Comparison of ENCODE assay signal across 10 cellular contexts in the genomic region with DNA sequence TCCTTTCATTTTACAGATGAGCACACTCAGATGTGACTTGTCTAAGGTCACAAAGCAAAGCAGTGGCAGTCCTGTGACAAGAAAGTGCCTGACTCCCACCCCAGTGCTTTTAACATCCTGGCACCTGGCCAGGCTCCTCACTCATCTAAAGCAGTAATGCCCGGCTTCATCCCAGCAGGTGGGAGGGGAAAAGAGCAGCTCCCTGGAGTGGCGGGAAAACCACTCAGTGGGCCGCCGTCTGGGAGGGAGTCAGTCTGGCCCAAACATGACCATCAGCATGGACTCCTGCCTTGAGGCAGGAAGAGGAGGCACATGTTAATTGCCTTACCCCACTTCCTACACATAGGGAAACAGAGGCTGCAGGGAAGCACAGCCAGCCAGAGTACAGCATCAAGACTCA. TPM values are rescaled to one million over a fixed set of nuclear protein-coding genes. Genes with fewer than 3 reads are reported as not detected.
A peak's percentile ranks its signal among the peaks of the same experiment; 100 is the strongest.
DNase-seq lines count a peak whose midpoint lies in the region; ATAC-seq and TF ChIP-seq lines count a peak whose summit lies in the region.
"Had no signal": no experiment of that assay in that cellular context is flagged by ENCODE, and none has a peak within 500 bp of the region (broad histone marks: within the 10 kb centered on the region; RNA-seq: fewer than 3 reads in every experiment).

No MANE protein-coding gene starts in this region.

- DNase-seq in A673 (ENCODE audit: low spot score) = peak; percentile 61
- DNase-seq in NCI-H524 treated with DMSO at 0.1 percent for 48 hours (lab: John Stamatoyannopoulos, UW) = peak; percentile 35
- no peak for DNase-seq in fibroblast of lung (ENCODE audit: low read depth in 2 of 2)
- no peak for DNase-seq in hepatic stellate cell (ENCODE audit: low spot score)
- no peak for DNase-seq in CD8-positive, alpha-beta memory T cell
- DNase-seq in activated T-cell treated with anti-CD3 and anti-CD28 coated beads, Interleukin-2, amount 50 U/mL, for 24 hours = no peak
- DNase-seq in stimulated activated naive CD8-positive, alpha-beta T cell treated with anti-CD3 and anti-CD28 coated beads, Interleukin-15, Interleukin-2, amounts not matched to agents 100 U/mL and 50 U/mL, for 24 hours = no peak
- DNase-seq: activated CD4-positive, CD25-positive, alpha-beta regulatory T cell treated with anti-CD3 and anti-CD28 coated beads, Interleukin-2, amount 50 U/mL, for 72 hours; CD4-positive, alpha-beta T cell had no signal

- no peak overlapping the region for H3K4me3 Mint-ChIP-seq in CD8-positive, alpha-beta memory T cell
- H3K4me3 Mint-ChIP-seq in activated T-cell treated with anti-CD3 and anti-CD28 coated beads, Interleukin-2, amount 50 U/mL, for 24 hours = no peak overlapping the region

- no peaks in the 10 kb centered on the region for H3K36me3 Mint-ChIP-seq in CD8-positive, alpha-beta memory T cell
- H3K36me3 Mint-ChIP-seq in activated T-cell treated with anti-CD3 and anti-CD28 coated beads, Interleukin-2, amount 50 U/mL, for 24 hours (ENCODE audit: low read depth) = no peaks in the 10 kb centered on the region

- no peak overlapping the region for H3K27ac Mint-ChIP-seq in CD8-positive, alpha-beta memory T cell
- H3K27ac Mint-ChIP-seq in activated T-cell treated with anti-CD3 and anti-CD28 coated beads, Interleukin-2, amount 50 U/mL, for 24 hours = no peak overlapping the region
- H3K27ac Mint-ChIP-seq: CD4-positive, alpha-beta T cell had no signal

- intact Hi-C loops in A673 (cut with micrococcal nuclease; ENCODE audit: unreplicated experiment) = no loop called here

- peaks cover 64% of the 10 kb centered on the region for H3K79me2 ChIP-seq in fibroblast of lung (ENCODE audit: control insufficient read depth, insufficient read depth, low read length)

- H3K27me3 Mint-ChIP-seq in CD8-positive, alpha-beta memory T cell = peaks cover 42 to 52% of the 10 kb centered on the region in 2 donors
- H3K27me3 Mint-ChIP-seq in activated T-cell treated with anti-CD3 and anti-CD28 coated beads, Interleukin-2, amount 50 U/mL, for 24 hours = peaks cover 56% of the 10 kb centered on the region

- H3K4me2 ChIP-seq in fibroblast of lung (ENCODE audit: extremely low read depth, insufficient read depth, low read length) = peak overlapping the region; percentile 91

- POLR2A ChIA-PET in A673 (lab: Charles Lee; ENCODE audit: low non-redundant PET) = interaction anchor here (0.6 kb wide), 1 partner anchor 31 kb away, joined by 3 read pairs; no protein-coding TSS in a partner anchor
- POLR2A ChIA-PET in HEK293 (lab: Yijun Ruan, JAX) = interaction anchor here (1.0 to 2.1 kb wide), 6 partner anchors 9 to 108 kb away, joined by 3 to 18 read pairs (median 4); a partner anchor contains a TSS
- POLR2A ChIA-PET in CD8-positive, alpha-beta memory T cell (lab: Charles Lee) = no interaction called here

- no peak overlapping the region for H3K27ac ChIP-seq in A673 (ENCODE audit: low read depth, low read length, poor library complexity, severe bottlenecking)
- peak overlapping the region; percentile 96 for H3K27ac ChIP-seq in HEK293 (ENCODE audit: extremely low read depth, low read depth, low read length)
- H3K27ac ChIP-seq in fibroblast of lung (ENCODE audit: insufficient read depth, low read length) = no peak overlapping the region
- no peak overlapping the region for H3K27ac ChIP-seq in CD8-positive, alpha-beta memory T cell (ENCODE audit: low read depth, low read length)

- no peaks in the 10 kb centered on the region for H3K9me3 Mint-ChIP-seq in CD8-positive, alpha-beta memory T cell
- no peaks in the 10 kb centered on the region for H3K9me3 Mint-ChIP-seq in activated T-cell treated with anti-CD3 and anti-CD28 coated beads, Interleukin-2, amount 50 U/mL, for 24 hours
- H3K9me3 Mint-ChIP-seq: CD4-positive, alpha-beta T cell had no signal

- H4K20me1 ChIP-seq in fibroblast of lung (ENCODE audit: control insufficient read depth, extremely low read depth, insufficient read depth, low read length) = no peaks in the 10 kb centered on the region

- TF ChIP-seq CTCF in A673 (conservative IDR thresholded peaks at IDR 0.05; ENCODE audit: low read depth, low read length) = no peak
- TF ChIP-seq CTCF in HEK293 (tag by site-specific recombination; IDR thresholded peaks at IDR 0.05) = no peak
- TF ChIP-seq CTCF in fibroblast of lung (conservative IDR thresholded peaks at IDR 0.05 in 1 of 2, IDR thresholded peaks at IDR 0.05 in 1 of 2; ENCODE audit: low read depth in 1 of 2, low read length in 2 of 2) = no peak

- H3K4me1 Mint-ChIP-seq in CD8-positive, alpha-beta memory T cell = peaks cover 19 to 33% (median 20%) of the 10 kb centered on the region in 3 donors
- peaks cover 26% of the 10 kb centered on the region for H3K4me1 Mint-ChIP-seq in activated T-cell treated with anti-CD3 and anti-CD28 coated beads, Interleukin-2, amount 50 U/mL, for 24 hours (ENCODE audit: low read depth)

- CTCF ChIA-PET in A673 (lab: Charles Lee) = no interaction called here
- CTCF ChIA-PET in HEK293 (lab: Yijun Ruan, JAX) = interaction anchor here (0.5 to 4.6 kb wide), 4 partner anchors 10 to 502 kb away, joined by 3 to 47 read pairs (median 6); no protein-coding TSS in a partner anchor
- CTCF ChIA-PET in CD8-positive, alpha-beta memory T cell (lab: Charles Lee) = interaction anchor here (5.3 kb wide), 1 partner anchor 10 kb away, joined by 23 read pairs; no protein-coding TSS in a partner anchor

- no peaks in the 10 kb centered on the region for H3K36me3 ChIP-seq in A673 (ENCODE audit: insufficient read depth, low read length, poor library complexity, severe bottlenecking)
- peaks cover 0 to 3% of the 10 kb centered on the region in 2 experiments; a peak in 2 of 3 replicates for H3K36me3 ChIP-seq in HEK293 (ENCODE audit: control insufficient read depth in 2 of 2, insufficient read depth in 1 of 2, low read length in 2 of 2)
- peaks cover 2% of the 10 kb centered on the region for H3K36me3 ChIP-seq in fibroblast of lung (ENCODE audit: control insufficient read depth, insufficient read depth, low read length)
- no peaks in the 10 kb centered on the region for H3K36me3 ChIP-seq in CD8-positive, alpha-beta memory T cell (ENCODE audit: insufficient read depth, low read length)

- H3K9me3 ChIP-seq in A673 (ENCODE audit: low read depth, low read length, poor library complexity, severe bottlenecking) (no peaks in the 10 kb centered on the region), HEK293 (ENCODE audit: control insufficient read depth, insufficient read depth, low read depth, low read length) (no peaks in the 10 kb centered on the region), fibroblast of lung (ENCODE audit: control insufficient read depth, insufficient read depth, low read depth, low read length) (no peaks in the 10 kb centered on the region)
- no peaks in the 10 kb centered on the region for H3K9me3 ChIP-seq in CD8-positive, alpha-beta memory T cell (ENCODE audit: low read length)

- no peak for ATAC-seq in stimulated activated naive CD8-positive, alpha-beta T cell treated with anti-CD3 and anti-CD28 coated beads, Interleukin-15, Interleukin-2, amounts not matched to agents 100 U/mL and 50 U/mL, for 24 hours

- H3K9ac ChIP-seq in fibroblast of lung (ENCODE audit: insufficient read depth, low read length) = no peak overlapping the region

- no peak overlapping the region for H2AFZ ChIP-seq in fibroblast of lung (ENCODE audit: low read length)

- no TSS peak for BruUV-seq in A673 (replicated peaks; lab: Mats Ljungman, UMichigan)

- H3K27me3 ChIP-seq in A673 (replicated peaks; ENCODE audit: insufficient read depth, low read depth, low read length, poor library complexity) = no peaks in the 10 kb centered on the region
- H3K27me3 ChIP-seq in fibroblast of lung (ENCODE audit: control insufficient read depth, insufficient read depth, low read length) = no peaks in the 10 kb centered on the region
- H3K27me3 ChIP-seq in CD8-positive, alpha-beta memory T cell (ENCODE audit: insufficient read depth, low read length, poor library complexity, severe bottlenecking) = peaks cover 37% of the 10 kb centered on the region

- H3K4me3 ChIP-seq in A673 (ENCODE audit: low read depth, low read length, poor library complexity, severe bottlenecking) (peak overlapping the region; percentile 86), HEK293 (ENCODE audit: low read depth, low read length) (peak overlapping the region; percentile 2; the same call in 1 of the 2 replicates), fibroblast of lung (replicated peaks in 1 of 4; ENCODE audit: control extremely low read depth in 1 of 4, insufficient read depth in 1 of 4, low read depth in 3 of 4, low read length in 4 of 4) (peak overlapping the region in 1 of 4 experiments; percentile 71)
- H3K4me3 ChIP-seq in CD8-positive, alpha-beta memory T cell (ENCODE audit: low read length) = no peak overlapping the region

- H3K4me1 ChIP-seq in A673 (ENCODE audit: insufficient read depth, low read length, poor library complexity, severe bottlenecking) (peaks cover 25% of the 10 kb centered on the region), HEK293 (ENCODE audit: control insufficient read depth, insufficient read depth, low read length) (peaks cover 43% of the 10 kb centered on the region), fibroblast of lung (ENCODE audit: control insufficient read depth, extremely low read depth, insufficient read depth, low read length) (peaks cover 22% of the 10 kb centered on the region)
- peaks cover 33% of the 10 kb centered on the region for H3K4me1 ChIP-seq in CD8-positive, alpha-beta memory T cell (ENCODE audit: insufficient read depth, low read length)

RNA-seq across cellular contexts. Expression of a gene that starts 2.6 kb away (rescaled TPM):
- total RNA-seq in A673 (2021) (34.4 and 42.0 TPM in 2 replicates), fibroblast of lung (2.3 and 4.0 TPM in 2 replicates)
- 8.0 and 10.5 TPM in 2 replicates for polyA plus RNA-seq in fibroblast of lung
- polyA plus RNA-seq in fibroblast of lung (2012) = 35.7 and 39.0 TPM in 2 replicates
- 34.4 and 47.9 TPM in 2 replicates for polyA minus RNA-seq in fibroblast of lung (ENCODE audit: low replicate concordance)
- under 1 TPM; 0.72 to 0.89 TPM for total RNA-seq in CD8-positive, alpha-beta memory T cell
- polyA plus RNA-seq in CD8-positive, alpha-beta memory T cell = 0.09 TPM
- total RNA-seq: CD4-positive, alpha-beta T cell had no signal

RNA-seq across cellular contexts. Expression of a gene that starts 7.0 kb away (rescaled TPM):
- total RNA-seq in A673 (2021) (217 and 232 TPM in 2 replicates), fibroblast of lung (215 and 299 TPM in 2 replicates)
- 210 and 334 TPM in 2 replicates for polyA plus RNA-seq in fibroblast of lung
- polyA plus RNA-seq in fibroblast of lung (2012) = 196 and 333 TPM in 2 replicates
- 291 and 439 TPM in 2 replicates for polyA minus RNA-seq in fibroblast of lung (ENCODE audit: low replicate concordance)
- 100 to 1,000 TPM; 317 to 323 TPM for total RNA-seq in CD8-positive, alpha-beta memory T cell
- polyA plus RNA-seq in CD8-positive, alpha-beta memory T cell = 431 TPM

RNA-seq across cellular contexts. Expression of a gene that starts 15.4 kb away (rescaled TPM):
- total RNA-seq in A673 (2021) = 6.6 and 8.5 TPM in 2 replicates
- total RNA-seq in fibroblast of lung = 4.0 and 4.4 TPM in 2 replicates
- 5.7 and 7.6 TPM in 2 replicates for polyA plus RNA-seq in fibroblast of lung
- polyA plus RNA-seq in fibroblast of lung (2012) = 26.6 and 36.9 TPM in 2 replicates
- 14.4 and 14.9 TPM in 2 replicates for polyA minus RNA-seq in fibroblast of lung (ENCODE audit: low replicate concordance)
- total RNA-seq in CD8-positive, alpha-beta memory T cell = 10 to 100 TPM; 58.2 to 59.6 TPM
- polyA plus RNA-seq in CD8-positive, alpha-beta memory T cell = 73.4 TPM

RNA-seq across cellular contexts. Expression of a gene that starts 40.5 kb away (rescaled TPM):
- total RNA-seq in A673 (2021) = 41.4 and 59.5 TPM in 2 replicates
- total RNA-seq in fibroblast of lung = 17.7 and 20.0 TPM in 2 replicates
- 14.3 and 15.4 TPM in 2 replicates for polyA plus RNA-seq in fibroblast of lung
- 14.2 and 18.2 TPM in 2 replicates for polyA plus RNA-seq in fibroblast of lung (2012)
- 17.6 and 34.5 TPM in 2 replicates for polyA minus RNA-seq in fibroblast of lung (ENCODE audit: low replicate concordance)
- 100 to 1,000 TPM; 197 to 202 TPM for total RNA-seq in CD8-positive, alpha-beta memory T cell
- 15.9 TPM for polyA plus RNA-seq in CD8-positive, alpha-beta memory T cell

RNA-seq across cellular contexts. Expression of a gene that starts 53.8 kb away (rescaled TPM):
- total RNA-seq in A673 (2021) (28.0 and 35.7 TPM in 2 replicates), fibroblast of lung (38.5 and 43.8 TPM in 2 replicates)
- 30.6 and 33.5 TPM in 2 replicates for polyA plus RNA-seq in fibroblast of lung
- 34.7 and 34.9 TPM in 2 replicates for polyA plus RNA-seq in fibroblast of lung (2012)
- 54.0 and 77.6 TPM in 2 replicates for polyA minus RNA-seq in fibroblast of lung (ENCODE audit: low replicate concordance)
- total RNA-seq in CD8-positive, alpha-beta memory T cell = 10 to 100 TPM; 43.4 to 44.6 TPM
- polyA plus RNA-seq in CD8-positive, alpha-beta memory T cell = 17.4 TPM

Comparison
In these comparisons a context has a peak if more than half of its experiments do, and no peak if none do; other contexts are left out.
1. DNase-seq: peak in A673 (single experiment) and NCI-H524 treated with DMSO at 0.1 percent for 48 hours (single experiment); none in fibroblast of lung (0 of 2), hepatic stellate cell (single experiment), CD8-positive, alpha-beta memory T cell (0 of 5), activated T-cell treated with anti-CD3 and anti-CD28 coated beads, Interleukin-2, amount 50 U/mL, for 24 hours (single experiment) and stimulated activated naive CD8-positive, alpha-beta T cell treated with anti-CD3 and anti-CD28 coated beads, Interleukin-15, Interleukin-2, amounts not matched to agents 100 U/mL and 50 U/mL, for 24 hours (single experiment).